ENCODE assay signal across 8 cellular contexts in the genomic region with DNA sequence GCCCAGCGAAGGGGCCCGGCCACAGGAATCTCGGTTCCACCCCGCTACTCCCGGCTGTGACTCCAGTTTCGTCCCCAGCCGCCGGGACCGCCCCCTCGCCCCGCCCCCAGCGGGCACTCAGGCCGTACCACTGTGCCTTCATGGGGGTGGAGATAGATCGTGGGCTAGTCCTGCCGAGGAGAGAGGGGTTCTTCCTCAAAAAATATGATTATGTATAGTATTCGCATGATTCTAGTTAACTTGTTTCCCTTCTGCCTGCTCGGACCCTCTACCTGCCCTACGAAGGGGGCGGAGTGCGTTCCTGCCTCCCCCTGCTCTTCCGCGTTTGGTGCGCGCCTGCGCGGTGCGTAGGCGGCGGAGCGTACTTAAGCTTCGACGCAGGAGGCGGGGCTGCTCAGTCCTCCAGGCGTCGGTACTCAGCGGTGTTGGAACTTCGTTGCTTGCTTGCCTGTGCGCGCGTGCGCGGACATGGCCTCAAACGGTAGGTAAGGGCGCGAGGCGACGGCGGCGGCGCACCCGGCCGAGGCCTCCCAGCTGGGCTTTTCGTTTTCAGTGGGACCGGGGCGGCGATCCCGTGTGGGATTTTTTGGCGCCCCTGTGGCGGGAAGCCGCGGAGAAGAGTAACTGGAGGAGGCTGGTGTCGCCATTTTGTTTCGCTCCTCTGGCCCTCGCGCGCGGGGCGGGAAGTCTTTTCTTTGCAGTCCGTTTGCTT. TPM values are rescaled to one million over a fixed set of nuclear protein-coding genes. Genes with fewer than 3 reads are reported as not detected.
DNase-seq lines count a peak whose midpoint lies in the region; ATAC-seq and TF ChIP-seq lines count a peak whose summit lies in the region.

A gene (plus strand): TSS at position 393 of the 712 bp plus-strand sequence. CDS start 76 bp downstream, at position 469.

- peak; percentile 46 for ATAC-seq in GM19043 (IDR thresholded peaks at IDR 0.05; ENCODE audit: low read depth, unreplicated experiment)
- ATAC-seq in HG03354 (IDR thresholded peaks at IDR 0.05; ENCODE audit: poor library complexity, severe bottlenecking, unreplicated experiment), result peak; percentile 60

- no peak for TF ChIP-seq CTCF in AG10803 (conservative IDR thresholded peaks at IDR 0.05; ENCODE audit: low read length)

- H3K4me3 ChIP-seq in AG10803 (ENCODE audit: low read length), result peak within 1 kb of the TSS; percentile 94

- DNase-seq in AG10803 (ENCODE audit: low read depth) (peak; percentile 84), NCI-H510A (lab: John Stamatoyannopoulos, UW) (peak; percentile 63), cerebellum (ENCODE audit: low spot score) (peak; percentile 97), kidney glomerular epithelial cell (lab: John Stamatoyannopoulos, UW) (peak; percentile 79)
- DNase-seq in activated CD4-positive, alpha-beta T cell treated with anti-CD3 and anti-CD28 coated beads for 24 hours (ENCODE audit: low read depth in 2 of 2), result peak; percentile 85 to 86
- DNase-seq in stimulated activated CD4-positive, alpha-beta T cell treated with anti-CD3 and anti-CD28 coated beads, Interleukin-15, amount 100 ng/mL, for 48 hours (ENCODE audit: low read depth in 2 of 2), result peak; percentile 88

RNA-seq across cellular contexts. Expression of the gene that starts here (rescaled TPM):
- 85.5 TPM for total RNA-seq in cerebellum

Comparison
In these comparisons a context has a peak if more than half of its experiments do, and no peak if none do; other contexts are left out.
1. Peak in every context shown above with its lines: DNase-seq, ATAC-seq and H3K4me3 ChIP-seq.